ENCODE assay signal across 9 cellular contexts in genomic region chr17:9905902-9906301, GRCh38. TPM values are rescaled to one million over a fixed set of nuclear protein-coding genes. Genes with fewer than 3 reads are reported as not detected.
A peak's percentile ranks its signal among the peaks of the same experiment; 100 is the strongest.
DNase-seq lines count a peak whose midpoint lies in the region; ATAC-seq, FAIRE-seq and TF ChIP-seq lines count a peak whose summit lies in the region.
"Had no signal": no experiment of that assay in that cellular context is flagged by ENCODE, and none has a peak within 500 bp of the region (broad histone marks: within the 10 kb centered on the region; RNA-seq: fewer than 3 reads in every experiment).

No MANE protein-coding gene starts in this region.

- no peak for TF ChIP-seq CTCF in HEK293 (tag by site-specific recombination; IDR thresholded peaks at IDR 0.05)
- peak; percentile 22 for TF ChIP-seq CTCF in kidney (IDR thresholded peaks at IDR 0.05; ENCODE audit: borderline replicate concordance, extremely low read depth, insufficient read depth)

- no peaks in the 10 kb centered on the region for H3K36me3 ChIP-seq in HEK293 (ENCODE audit: control insufficient read depth in 2 of 2, insufficient read depth in 1 of 2, low read length in 2 of 2)
- H3K36me3 ChIP-seq in kidney (ENCODE audit: control insufficient read depth in 1 of 2, insufficient read depth in 2 of 2, low read length in 2 of 2) = no peaks in the 10 kb centered on the region
- no peaks in the 10 kb centered on the region for H3K36me3 ChIP-seq in aorta (ENCODE audit: control insufficient read depth in 1 of 2, insufficient read depth in 2 of 2, low read length in 1 of 2)

- H3K27me3 Mint-ChIP-seq in activated CD4-positive, alpha-beta memory T cell treated with anti-CD3 and anti-CD28 coated beads, Interleukin-2, amount 10 ng/mL, durations not matched to agents 7 days and 5 days = peaks cover 2% of the 10 kb centered on the region

- intact Hi-C loops in kidney (cut with DNase I) (no loop called here), aorta (cut with DNase I) (no loop called here)

- no peak overlapping the region for H3K4me3 Mint-ChIP-seq in activated CD4-positive, alpha-beta memory T cell treated with anti-CD3 and anti-CD28 coated beads, Interleukin-2, amount 10 ng/mL, durations not matched to agents 7 days and 5 days
- H3K4me3 Mint-ChIP-seq: IgD-negative memory B cell had no signal

- no peaks in the 10 kb centered on the region for H3K27me3 ChIP-seq in aorta (ENCODE audit: control insufficient read depth in 1 of 2, insufficient read depth in 2 of 2, low read length in 1 of 2)

- DNase-seq in COLO829 (ENCODE audit: low spot score) (peak; percentile 88), kidney (peak; percentile 24), NCI-H1092 (lab: John Stamatoyannopoulos, UW) (no peak), aorta (no peak), T-helper 9 cell (no peak)
- DNase-seq in activated CD4-positive, alpha-beta memory T cell treated with anti-CD3 and anti-CD28 coated beads, Interleukin-2, amount 10 ng/mL, durations not matched to agents 7 days and 5 days = peak; percentile 21

- H3K4me3 ChIP-seq in HEK293 (ENCODE audit: low read depth, low read length) (no peak overlapping the region), kidney (ENCODE audit: low read length in 2 of 2) (no peak overlapping the region), aorta (ENCODE audit: low read length in 2 of 2) (no peak overlapping the region)

- H3K36me3 Mint-ChIP-seq in activated CD4-positive, alpha-beta memory T cell treated with anti-CD3 and anti-CD28 coated beads, Interleukin-2, amount 10 ng/mL, durations not matched to agents 7 days and 5 days (ENCODE audit: low read depth) = no peaks in the 10 kb centered on the region

- H3K4me1 ChIP-seq in HEK293 (ENCODE audit: control insufficient read depth, insufficient read depth, low read length) = no peaks in the 10 kb centered on the region
- H3K4me1 ChIP-seq in kidney (ENCODE audit: control insufficient read depth in 1 of 2, insufficient read depth in 1 of 2, low read depth in 1 of 2, low read length in 2 of 2) = no peaks in the 10 kb centered on the region
- no peaks in the 10 kb centered on the region for H3K4me1 ChIP-seq in aorta (ENCODE audit: control insufficient read depth in 1 of 2, insufficient read depth in 2 of 2, low read length in 2 of 2)

- POLR2A ChIA-PET in HEK293 (lab: Yijun Ruan, JAX) = no interaction called here
- POLR2A ChIA-PET in activated CD4-positive, alpha-beta memory T cell treated with anti-CD3 and anti-CD28 coated beads, Interleukin-2, amount 10 ng/mL, durations not matched to agents 7 days and 5 days (lab: Charles Lee) = no interaction called here

- FAIRE-seq in kidney (lab: Jason Lieb, UNC) = no peak

- no peaks in the 10 kb centered on the region for H3K9me3 Mint-ChIP-seq in activated CD4-positive, alpha-beta memory T cell treated with anti-CD3 and anti-CD28 coated beads, Interleukin-2, amount 10 ng/mL, durations not matched to agents 7 days and 5 days
- H3K9me3 Mint-ChIP-seq: IgD-negative memory B cell had no signal

- no peak overlapping the region for H3K27ac Mint-ChIP-seq in activated CD4-positive, alpha-beta memory T cell treated with anti-CD3 and anti-CD28 coated beads, Interleukin-2, amount 10 ng/mL, durations not matched to agents 7 days and 5 days
- H3K27ac Mint-ChIP-seq: IgD-negative memory B cell had no signal

- H3K4me1 Mint-ChIP-seq in activated CD4-positive, alpha-beta memory T cell treated with anti-CD3 and anti-CD28 coated beads, Interleukin-2, amount 10 ng/mL, durations not matched to agents 7 days and 5 days = no peaks in the 10 kb centered on the region
- H3K4me1 Mint-ChIP-seq: IgD-negative memory B cell had no signal

- ATAC-seq in aorta (ENCODE audit: low FRiP score) (no peak), HG03565 (IDR thresholded peaks at IDR 0.05; ENCODE audit: unreplicated experiment) (no peak)

- WGBS in aorta, 2 donors = 14% methylated on average over 4 of the region's 4 CpGs

- no peak overlapping the region for H3K9ac ChIP-seq in kidney (ENCODE audit: low read length in 2 of 2)

- H3K27ac ChIP-seq in HEK293 (ENCODE audit: extremely low read depth, low read depth, low read length) (no peak overlapping the region), kidney (ENCODE audit: low read depth in 2 of 2, low read length in 2 of 2) (no peak overlapping the region), aorta (ENCODE audit: low read depth in 1 of 2, low read length in 2 of 2) (no peak overlapping the region)

- H3K9me3 ChIP-seq in HEK293 (ENCODE audit: control insufficient read depth, insufficient read depth, low read depth, low read length) (no peaks in the 10 kb centered on the region), kidney (ENCODE audit: control insufficient read depth in 1 of 2, low read length in 2 of 2) (no peaks in the 10 kb centered on the region), aorta (ENCODE audit: control insufficient read depth, low read length) (no peaks in the 10 kb centered on the region)

- CTCF ChIA-PET in HEK293 (lab: Yijun Ruan, JAX) = interaction anchor here (0.6 to 2.3 kb wide), 11 partner anchors 13 to 712 kb away, joined by 3 to 13 read pairs (median 4); no protein-coding TSS in a partner anchor
- CTCF ChIA-PET in activated CD4-positive, alpha-beta memory T cell treated with anti-CD3 and anti-CD28 coated beads, Interleukin-2, amount 10 ng/mL, durations not matched to agents 7 days and 5 days (lab: Charles Lee) = no interaction called here

TF ChIP-seq in HEK293, 187 proteins besides CTCF, POLR2A, EP300 and RAD21:
- TF ChIP-seq BCL6B (tag by site-specific recombination; IDR thresholded peaks at IDR 0.05) (no peak), ZNF654 (tag by site-specific recombination; IDR thresholded peaks at IDR 0.05; ENCODE audit: low read depth) (0 out of 2 replicates have a peak, but pooled peaks have one; percentile 4), ZNF24 (tag by site-specific recombination; IDR thresholded peaks at IDR 0.05) (no peak), ZNF514 (tag by site-specific recombination; IDR thresholded peaks at IDR 0.05) (no peak)

RNA-seq across cellular contexts. Expression of gene RCVRN, which starts 0.8 kb away (rescaled TPM):
- not detected for total RNA-seq in activated CD4-positive, alpha-beta memory T cell treated with anti-CD3 and anti-CD28 coated beads, Interleukin-2, amount 10 ng/mL, durations not matched to agents 7 days and 5 days
- total RNA-seq in kidney (not detected), aorta (1 to 10 TPM in 1 of 2 donors, under 1 TPM in 1; 0.23 to 1.0 TPM)
- polyA plus RNA-seq in kidney (ENCODE audit: insufficient read depth, low read depth, low replicate concordance) (not detected), aorta (not detected)
- polyA plus RNA-seq: IgD-negative memory B cell had no signal

Comparison
In these comparisons a context has a peak if more than half of its experiments do, and no peak if none do; other contexts are left out.
1. DNase-seq: peak in COLO829 (single experiment), activated CD4-positive, alpha-beta memory T cell treated with anti-CD3 and anti-CD28 coated beads, Interleukin-2, amount 10 ng/mL, durations not matched to agents 7 days and 5 days (single experiment) and kidney (single experiment); none in NCI-H1092 (single experiment), aorta (0 of 2) and T-helper 9 cell (single experiment).